ENCODE assay signal across 8 cellular contexts in genomic region chr2:161160226-161161073, GRCh38.
DNase-seq lines count a peak whose midpoint lies in the region; ATAC-seq and TF ChIP-seq lines count a peak whose summit lies in the region.

TSS of gene TANK (plus strand) at chr2:161160428. CDS start at chr2:161179663, 19,235 bp downstream.

- H3K4me3 Mint-ChIP-seq in central memory CD8-positive, alpha-beta T cell = peak within 1 kb of the TSS; percentile 99

- H3K4me1 Mint-ChIP-seq in central memory CD8-positive, alpha-beta T cell = peaks cover 50% of the 10 kb centered on the region

- peak; percentile 92 for DNase-seq in AG08396 (ENCODE audit: low spot score)
- DNase-seq in NCI-H446 (lab: John Stamatoyannopoulos, UW) = peak; percentile 82 to 94
- DNase-seq in activated CD4-positive, CD25-positive, alpha-beta regulatory T cell treated with anti-CD3 and anti-CD28 coated beads, Interleukin-2, amount 50 U/mL, for 16 hours (ENCODE audit: low read depth, low spot score) = peak; percentile 79
- DNase-seq in central memory CD8-positive, alpha-beta T cell (ENCODE audit: low spot score in 2 of 2) = peak; percentile 77 to 86
- peak; percentile 98 for DNase-seq in islet precursor cell
- peak; percentile 84 to 90 (median 85) for DNase-seq in stimulated activated CD4-positive, alpha-beta T cell treated with anti-CD3 and anti-CD28 coated beads, Interleukin-12 subunit alpha, Interleukin-12 subunit beta, amount 100 ng/mL, for 48 hours (ENCODE audit: low read depth in 2 of 3, low spot score in 1 of 3)

- TF ChIP-seq POLR2A in GM18951 (IDR thresholded peaks at IDR 0.05; ENCODE audit: extremely low read depth, insufficient read depth, insufficient read length) = peak; percentile 92

- ATAC-seq in HG03196 (IDR thresholded peaks at IDR 0.05; ENCODE audit: unreplicated experiment) = peak; percentile 90
- peak; percentile 91 for ATAC-seq in central memory CD8-positive, alpha-beta T cell (replicated peaks; ENCODE audit: extremely low read depth, poor library complexity, severe bottlenecking)

- H3K27ac Mint-ChIP-seq in central memory CD8-positive, alpha-beta T cell (ENCODE audit: low read depth) = peak within 1 kb of the TSS; percentile 99

- in situ Hi-C loops in GM18951 (cut with MboI; ENCODE audit: low sequenced_read_pairs, unreplicated experiment) = no loop called here

- no peaks in the 10 kb centered on the region for H3K9me3 Mint-ChIP-seq in central memory CD8-positive, alpha-beta T cell

- H3K36me3 Mint-ChIP-seq in central memory CD8-positive, alpha-beta T cell (ENCODE audit: insufficient read depth) = peaks cover 18% of the 10 kb centered on the region

- H3K27me3 Mint-ChIP-seq in central memory CD8-positive, alpha-beta T cell = no peaks in the 10 kb centered on the region

Comparison
In these comparisons a context has a peak if more than half of its experiments do, and no peak if none do; other contexts are left out.
1. Peak in every context shown above with its lines: DNase-seq and ATAC-seq.